ENCODE assay signal across 17 cellular contexts in the genomic region with DNA sequence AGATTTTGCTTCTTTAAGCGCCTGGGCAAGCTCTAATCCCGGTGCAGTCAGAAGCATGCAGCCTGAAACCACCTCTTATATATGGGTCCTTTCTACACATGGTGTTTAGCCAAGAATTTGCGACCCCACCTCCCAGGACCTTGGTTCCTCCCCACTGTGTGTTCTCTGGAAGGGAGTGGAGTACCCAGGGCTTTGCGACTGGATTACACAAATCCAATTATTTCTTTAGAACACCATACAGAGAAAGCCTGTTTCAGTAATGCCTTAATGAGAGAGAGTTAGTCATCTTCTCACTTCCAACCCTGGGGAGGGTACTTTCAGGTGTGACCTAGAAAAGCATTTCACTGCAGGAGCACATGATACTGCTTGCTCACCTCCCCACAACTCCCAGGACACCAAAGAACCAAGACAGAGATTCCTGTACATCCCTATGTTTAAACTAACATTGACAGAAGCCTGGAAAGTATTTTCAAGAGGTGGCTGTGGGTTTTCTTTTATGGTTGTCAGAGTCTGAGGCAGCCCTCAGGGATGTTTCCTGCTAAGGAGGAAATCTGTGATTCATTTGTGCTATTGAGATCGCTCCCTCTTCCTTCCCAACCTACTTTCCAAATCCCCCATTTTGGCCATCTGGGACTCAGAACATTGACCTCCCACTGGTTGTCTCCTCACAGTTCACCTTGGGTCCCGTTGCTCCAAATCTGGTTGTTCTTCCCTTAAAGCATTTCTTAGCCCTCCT. TPM values are rescaled to one million over a fixed set of nuclear protein-coding genes. Genes with fewer than 3 reads are reported as not detected.
A peak's percentile ranks its signal among the peaks of the same experiment; 100 is the strongest.
DNase-seq lines count a peak whose midpoint lies in the region; ATAC-seq, FAIRE-seq and TF ChIP-seq lines count a peak whose summit lies in the region.
"Had no signal": no experiment of that assay in that cellular context is flagged by ENCODE, and none has a peak within 500 bp of the region (broad histone marks: within the 10 kb centered on the region; RNA-seq: fewer than 3 reads in every experiment).

A gene with protein sequence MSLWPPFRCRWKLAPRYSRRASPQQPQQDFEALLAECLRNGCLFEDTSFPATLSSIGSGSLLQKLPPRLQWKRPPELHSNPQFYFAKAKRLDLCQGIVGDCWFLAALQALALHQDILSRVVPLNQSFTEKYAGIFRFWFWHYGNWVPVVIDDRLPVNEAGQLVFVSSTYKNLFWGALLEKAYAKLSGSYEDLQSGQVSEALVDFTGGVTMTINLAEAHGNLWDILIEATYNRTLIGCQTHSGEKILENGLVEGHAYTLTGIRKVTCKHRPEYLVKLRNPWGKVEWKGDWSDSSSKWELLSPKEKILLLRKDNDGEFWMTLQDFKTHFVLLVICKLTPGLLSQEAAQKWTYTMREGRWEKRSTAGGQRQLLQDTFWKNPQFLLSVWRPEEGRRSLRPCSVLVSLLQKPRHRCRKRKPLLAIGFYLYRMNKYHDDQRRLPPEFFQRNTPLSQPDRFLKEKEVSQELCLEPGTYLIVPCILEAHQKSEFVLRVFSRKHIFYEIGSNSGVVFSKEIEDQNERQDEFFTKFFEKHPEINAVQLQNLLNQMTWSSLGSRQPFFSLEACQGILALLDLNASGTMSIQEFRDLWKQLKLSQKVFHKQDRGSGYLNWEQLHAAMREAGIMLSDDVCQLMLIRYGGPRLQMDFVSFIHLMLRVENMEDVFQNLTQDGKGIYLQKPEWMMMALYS (minus strand): TSS at position 51 of the 736 bp plus-strand sequence. CDS start 12,068 bp downstream, outside the sequence.

- H3K4me2 ChIP-seq in OCI-LY3 (ENCODE audit: low read length): peak within 1 kb of the TSS; percentile 57
- H3K4me2 ChIP-seq in keratinocyte (ENCODE audit: control insufficient read depth, extremely low read depth, insufficient read depth, low read depth, low read length): peak within 1 kb of the TSS; percentile 6

- TF ChIP-seq CTCF in natural killer cell (IDR thresholded peaks at IDR 0.05) (no peak), OCI-LY3 (IDR thresholded peaks at IDR 0.05; ENCODE audit: low read depth, low read length) (no peak), keratinocyte (optimal IDR thresholded peaks at IDR 0.05 in 1 of 3, IDR thresholded peaks at IDR 0.05 in 1 of 3, conservative IDR thresholded peaks at IDR 0.05 in 1 of 3; ENCODE audit: extremely low read depth in 1 of 3, insufficient read depth in 2 of 3, low read length in 3 of 3) (no peak)

- H3K4me1 ChIP-seq in OCI-LY3 (ENCODE audit: low read length): peaks cover 82% of the 10 kb centered on the region
- peaks cover 11% of the 10 kb centered on the region for H3K4me1 ChIP-seq in keratinocyte (ENCODE audit: control insufficient read depth, extremely low read depth, insufficient read depth, low read length)
- H3K4me1 ChIP-seq: colonic mucosa, esophagus muscularis mucosa had no signal

- H3K4me3 Mint-ChIP-seq in natural killer cell treated with Interleukin-12 subunit alpha and Interleukin-12 subunit beta and Interleukin-15 and Interleukin-18, amount 100 ng/mL, for 72 hours: peak within 1 kb of the TSS; percentile 13
- H3K4me3 Mint-ChIP-seq in natural killer cell: no peak within 1 kb of the TSS

- dilution Hi-C loops in keratinocyte (cut with MboI; ENCODE audit: extremely low pct_ligation_motif_present, low sequenced_read_pairs): no loop called here

- H3K4me3 ChIP-seq in OCI-LY3 (ENCODE audit: low read length): no peak within 1 kb of the TSS; the same call in 1 of the 2 replicates
- no peak within 1 kb of the TSS for H3K4me3 ChIP-seq in keratinocyte (ENCODE audit: control insufficient read depth in 2 of 3, extremely low read depth in 1 of 3, insufficient read depth in 2 of 3, low read depth in 1 of 3, low read length in 3 of 3)
- H3K4me3 ChIP-seq: colonic mucosa, esophagus muscularis mucosa, thoracic aorta had no signal

- H4K20me1 ChIP-seq in OCI-LY3 (ENCODE audit: insufficient read depth, low read length) (no peaks in the 10 kb centered on the region), keratinocyte (ENCODE audit: control insufficient read depth, extremely low read depth, insufficient read depth, low read length) (no peaks in the 10 kb centered on the region)

- H3K27ac Mint-ChIP-seq in natural killer cell treated with Interleukin-12 subunit alpha and Interleukin-12 subunit beta and Interleukin-15 and Interleukin-18, amount 100 ng/mL, for 72 hours: no peak within 1 kb of the TSS
- peak within 1 kb of the TSS in 1 of 2 donors; percentile 56 for H3K27ac Mint-ChIP-seq in natural killer cell

- H3K79me2 ChIP-seq in OCI-LY3 (ENCODE audit: low read length): no peaks in the 10 kb centered on the region
- no peaks in the 10 kb centered on the region for H3K79me2 ChIP-seq in keratinocyte (ENCODE audit: control insufficient read depth, insufficient read depth, low read length)

- no peak for DNase-seq in natural killer cell treated with Interleukin-12 subunit alpha and Interleukin-12 subunit beta and Interleukin-15 and Interleukin-18, amount 100 ng/mL, for 72 hours (ENCODE audit: low spot score)
- DNase-seq in natural killer cell: no peak
- DNase-seq in keratinocyte (ENCODE audit: low read depth, low spot score): no peak
- no peak for DNase-seq in UCSD-AML1 (lab: John Stamatoyannopoulos, UW; ENCODE audit: unreplicated experiment)
- DNase-seq in NCI-H345 treated with DMSO at 0.1 percent for 48 hours (lab: John Stamatoyannopoulos, UW; ENCODE audit: unreplicated experiment): no peak
- no peak for DNase-seq in SKM-1 (lab: John Stamatoyannopoulos, UW; ENCODE audit: unreplicated experiment)
- DNase-seq in OCI-M1 (lab: John Stamatoyannopoulos, UW): no peak
- DNase-seq: aorta, colonic mucosa, GOT3, NCI-H2107, retina, SHP77, T-helper 9 cell had no signal

- H2AFZ ChIP-seq in OCI-LY3 (ENCODE audit: low read depth, low read length) (peak within 1 kb of the TSS; percentile 63), keratinocyte (ENCODE audit: control insufficient read depth, low read length) (no peak within 1 kb of the TSS)

- H3K9me3 ChIP-seq in OCI-LY3 (ENCODE audit: insufficient read depth, low read length): no peaks in the 10 kb centered on the region
- H3K9me3 ChIP-seq in keratinocyte (ENCODE audit: control insufficient read depth, low read depth, low read length): no peaks in the 10 kb centered on the region
- H3K9me3 ChIP-seq: colonic mucosa, esophagus muscularis mucosa, thoracic aorta had no signal

- H3K27me3 Mint-ChIP-seq in natural killer cell treated with Interleukin-12 subunit alpha and Interleukin-12 subunit beta and Interleukin-15 and Interleukin-18, amount 100 ng/mL, for 72 hours: peaks cover 8 to 14% of the 10 kb centered on the region in 2 donors
- peaks cover 14 to 36% of the 10 kb centered on the region in 2 donors for H3K27me3 Mint-ChIP-seq in natural killer cell (ENCODE audit: low read depth in 2 of 2)

- no peak for ATAC-seq in natural killer cell treated with Interleukin-12 subunit alpha and Interleukin-12 subunit beta and Interleukin-15 and Interleukin-18, amount 100 ng/mL, for 72 hours
- no peak for ATAC-seq in natural killer cell

- H3K36me3 ChIP-seq in OCI-LY3 (replicated peaks; ENCODE audit: low read depth, low read length) (no peaks in the 10 kb centered on the region), keratinocyte (ENCODE audit: control insufficient read depth in 2 of 2, extremely low read depth in 1 of 2, insufficient read depth in 2 of 2, low read length in 2 of 2) (no peaks in the 10 kb centered on the region)
- H3K36me3 ChIP-seq: colonic mucosa, esophagus muscularis mucosa, thoracic aorta had no signal

- H3K36me3 Mint-ChIP-seq in natural killer cell treated with Interleukin-12 subunit alpha and Interleukin-12 subunit beta and Interleukin-15 and Interleukin-18, amount 100 ng/mL, for 72 hours: no peaks in the 10 kb centered on the region
- no peaks in the 10 kb centered on the region for H3K36me3 Mint-ChIP-seq in natural killer cell

- H3K27ac ChIP-seq in OCI-LY3 (ENCODE audit: low read length) (peak within 1 kb of the TSS; percentile 96), keratinocyte (ENCODE audit: control insufficient read depth, insufficient read depth, low read length) (peak within 1 kb of the TSS; percentile 22)
- H3K27ac ChIP-seq: colonic mucosa, esophagus muscularis mucosa, thoracic aorta had no signal

- intact Hi-C loops in natural killer cell (cut with micrococcal nuclease): no loop called here

- H3K27me3 ChIP-seq in OCI-LY3 (ENCODE audit: low read depth, low read length) (no peaks in the 10 kb centered on the region), keratinocyte (ENCODE audit: control insufficient read depth, extremely low read depth, insufficient read depth, low read length) (no peaks in the 10 kb centered on the region)
- H3K27me3 ChIP-seq: colonic mucosa had no signal

- H3K4me1 Mint-ChIP-seq in natural killer cell treated with Interleukin-12 subunit alpha and Interleukin-12 subunit beta and Interleukin-15 and Interleukin-18, amount 100 ng/mL, for 72 hours (ENCODE audit: low read depth in 2 of 2): peaks cover 20 to 41% of the 10 kb centered on the region in 2 donors
- peaks cover 12 to 17% of the 10 kb centered on the region in 2 donors for H3K4me1 Mint-ChIP-seq in natural killer cell

- H3K9me1 ChIP-seq in keratinocyte (ENCODE audit: control insufficient read depth, extremely low read depth, insufficient read depth, low read length): no peaks in the 10 kb centered on the region

- H3K9me3 Mint-ChIP-seq in natural killer cell treated with Interleukin-12 subunit alpha and Interleukin-12 subunit beta and Interleukin-15 and Interleukin-18, amount 100 ng/mL, for 72 hours: no peaks in the 10 kb centered on the region
- no peaks in the 10 kb centered on the region for H3K9me3 Mint-ChIP-seq in natural killer cell

- peak within 1 kb of the TSS; percentile 27; the same call in 1 of the 2 replicates for H3K9ac ChIP-seq in OCI-LY3 (ENCODE audit: low read length)
- H3K9ac ChIP-seq in keratinocyte (ENCODE audit: control insufficient read depth, extremely low read depth, insufficient read depth, low read length): no peak within 1 kb of the TSS

- peak; percentile 56 for FAIRE-seq in keratinocyte (lab: Jason Lieb, UNC)

RNA-seq across cellular contexts. Expression of the gene that starts here (rescaled TPM):
- total RNA-seq in natural killer cell treated with Interleukin-12 subunit alpha and Interleukin-12 subunit beta and Interleukin-15 and Interleukin-18, amount 100 ng/mL, for 72 hours: 1 to 10 TPM in 1 of 2 donors, under 1 TPM in 1; 0.43 to 1.2 TPM
- under 1 TPM in 2 of 3 donors, not detected in 1; 0.33 to 0.43 TPM for total RNA-seq in natural killer cell
- 0.57 to 2.2 TPM (median 1.1 TPM) in 3 replicates for polyA plus RNA-seq in keratinocyte
- polyA plus RNA-seq in keratinocyte (2011; ENCODE audit: low read depth): 1.8 TPM
- polyA plus RNA-seq in keratinocyte (2011; cell fraction: cytosol; rRNA removed): 1.3 and 1.7 TPM in 2 replicates
- polyA plus RNA-seq in keratinocyte (2011; cell fraction: nucleus; rRNA removed): 3.6 and 4.2 TPM in 2 replicates
- polyA plus RNA-seq in keratinocyte (2012; ENCODE audit: low replicate concordance): 0.54 and 2.6 TPM in 2 replicates
- 0.13 to 1.8 TPM (median 1.5 TPM) in 3 replicates for polyA minus RNA-seq in keratinocyte
- polyA minus RNA-seq in keratinocyte (2011; cell fraction: cytosol; rRNA and poly(A)+ RNA removed): 0.58 TPM
- polyA minus RNA-seq in keratinocyte (2011; cell fraction: nucleus; rRNA and poly(A)+ RNA removed): 2.1 and 2.9 TPM in 2 replicates
